Comparison of ENCODE assay signal across 8 cellular contexts in the genomic region with DNA sequence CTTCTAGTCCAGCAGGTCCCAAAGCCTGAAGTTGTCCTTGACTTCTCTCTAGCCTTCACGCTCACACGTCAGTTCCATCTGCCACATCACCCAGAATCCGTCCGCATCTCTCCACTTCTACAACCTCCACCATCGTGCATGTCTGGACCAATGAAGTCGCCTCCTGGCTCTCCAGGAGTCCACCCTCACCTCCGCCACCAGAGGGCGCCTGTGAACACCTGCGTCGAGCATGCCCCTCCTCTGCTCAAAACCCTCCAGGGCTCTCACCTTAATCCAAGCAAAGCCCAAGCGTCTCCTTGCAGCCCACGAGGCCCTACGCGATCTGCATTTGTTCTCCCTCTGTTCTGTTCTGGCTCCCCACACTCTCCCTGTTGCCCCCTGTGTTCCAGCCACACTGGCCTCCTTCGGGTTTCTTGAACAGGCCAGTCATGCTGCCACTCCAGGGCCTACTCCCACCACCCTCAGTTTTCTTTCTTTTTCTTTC. TPM values are rescaled to one million over a fixed set of nuclear protein-coding genes. Genes with fewer than 3 reads are reported as not detected.
DNase-seq lines count a peak whose midpoint lies in the region; ATAC-seq, FAIRE-seq and TF ChIP-seq lines count a peak whose summit lies in the region.

No MANE protein-coding gene starts in this region.

- H3K9me3 Mint-ChIP-seq in activated CD8-positive, alpha-beta memory T cell treated with anti-CD3 and anti-CD28 coated beads, Interleukin-2, amount 10 ng/mL, durations not matched to agents 7 days and 5 days (ENCODE audit: low read depth) = no peaks in the 10 kb centered on the region
- no peaks in the 10 kb centered on the region for H3K9me3 Mint-ChIP-seq in natural killer cell

- peak; percentile 97 for FAIRE-seq in GM19239 (lab: Jason Lieb, UNC)

- TF ChIP-seq CTCF in epithelial cell of proximal tubule (conservative IDR thresholded peaks at IDR 0.05; ENCODE audit: low read depth, low read length) (peak; percentile 87), natural killer cell (IDR thresholded peaks at IDR 0.05) (peak; percentile 85)

- H3K4me3 Mint-ChIP-seq in activated CD8-positive, alpha-beta memory T cell treated with anti-CD3 and anti-CD28 coated beads, Interleukin-2, amount 10 ng/mL, durations not matched to agents 7 days and 5 days = no peak overlapping the region
- no peak overlapping the region for H3K4me3 Mint-ChIP-seq in natural killer cell

- H3K27ac ChIP-seq in HUES48 (ENCODE audit: low read depth, low read length) = peak overlapping the region; percentile 30

- peak; percentile 100 for ATAC-seq in activated CD8-positive, alpha-beta memory T cell treated with anti-CD3 and anti-CD28 coated beads, Interleukin-2, amount 10 ng/mL, durations not matched to agents 7 days and 5 days
- peak; percentile 95 to 100 (median 100) for ATAC-seq in natural killer cell
- peak; percentile 99 for ATAC-seq in stimulated activated naive CD8-positive, alpha-beta T cell treated with anti-CD3 and anti-CD28 coated beads, Interleukin-15, Interleukin-2, amounts not matched to agents 100 U/mL and 50 U/mL, for 24 hours

- DNase-seq in AML-193 (lab: John Stamatoyannopoulos, UW) (peak; percentile 81 to 82), GM19239 (ENCODE audit: insufficient read length, low spot score) (peak; percentile 93), NT2/D1 (ENCODE audit: low read depth, low spot score) (peak; percentile 90), epithelial cell of proximal tubule (ENCODE audit: low read depth) (no peak), natural killer cell (peak; percentile 81)
- DNase-seq in activated CD8-positive, alpha-beta memory T cell treated with anti-CD3 and anti-CD28 coated beads, Interleukin-2, amount 10 ng/mL, durations not matched to agents 7 days and 5 days = peak; percentile 94
- DNase-seq in stimulated activated naive CD8-positive, alpha-beta T cell treated with anti-CD3 and anti-CD28 coated beads, Interleukin-15, Interleukin-2, amounts not matched to agents 100 U/mL and 50 U/mL, for 24 hours = peak; percentile 93

- no peak overlapping the region for H3K27ac Mint-ChIP-seq in activated CD8-positive, alpha-beta memory T cell treated with anti-CD3 and anti-CD28 coated beads, Interleukin-2, amount 10 ng/mL, durations not matched to agents 7 days and 5 days
- H3K27ac Mint-ChIP-seq in natural killer cell = no peak overlapping the region

- H3K27me3 ChIP-seq in HUES48 (ENCODE audit: control insufficient read depth, insufficient read depth, low read length) (no peaks in the 10 kb centered on the region), NT2/D1 (ENCODE audit: insufficient read depth, insufficient read length) (peaks cover 8% of the 10 kb centered on the region)

- H3K9me3 ChIP-seq in HUES48 (ENCODE audit: control insufficient read depth, insufficient read depth, low read length) (peaks cover 11% of the 10 kb centered on the region), NT2/D1 (ENCODE audit: insufficient read depth, low read length) (peaks cover 33% of the 10 kb centered on the region; the same call in 1 of the 2 replicates)

- no peaks in the 10 kb centered on the region for H3K27me3 Mint-ChIP-seq in activated CD8-positive, alpha-beta memory T cell treated with anti-CD3 and anti-CD28 coated beads, Interleukin-2, amount 10 ng/mL, durations not matched to agents 7 days and 5 days
- peaks cover 0 to 3% of the 10 kb centered on the region in 2 donors for H3K27me3 Mint-ChIP-seq in natural killer cell (ENCODE audit: low read depth in 2 of 2)

- no peak overlapping the region for H3K4me3 ChIP-seq in HUES48 (ENCODE audit: low read depth, low read length)
- H3K4me3 ChIP-seq in NT2/D1 (ENCODE audit: insufficient read length, low read depth) = no peak overlapping the region
- H3K4me3 ChIP-seq in epithelial cell of proximal tubule (ENCODE audit: low read depth, low read length) = no peak overlapping the region

- H3K4me1 ChIP-seq in HUES48 (ENCODE audit: control insufficient read depth, insufficient read depth, low read length) (peaks cover 6% of the 10 kb centered on the region; the same call in 1 of the 2 replicates), NT2/D1 (ENCODE audit: insufficient read depth, insufficient read length) (no peaks in the 10 kb centered on the region)

- H3K36me3 ChIP-seq in HUES48 (ENCODE audit: control insufficient read depth, insufficient read depth, low read length) (peaks cover 4% of the 10 kb centered on the region; the same call in 1 of the 2 replicates), NT2/D1 (ENCODE audit: insufficient read depth, insufficient read length, low read length) (no peaks in the 10 kb centered on the region)

- peak overlapping the region; percentile 64; the same call in 1 of the 2 replicates for H3K9ac ChIP-seq in HUES48 (ENCODE audit: low read depth, low read length)
- H3K9ac ChIP-seq in NT2/D1 (ENCODE audit: insufficient read length, low read depth) = peak overlapping the region; percentile 38

- H3K36me3 Mint-ChIP-seq in activated CD8-positive, alpha-beta memory T cell treated with anti-CD3 and anti-CD28 coated beads, Interleukin-2, amount 10 ng/mL, durations not matched to agents 7 days and 5 days = no peaks in the 10 kb centered on the region
- no peaks in the 10 kb centered on the region for H3K36me3 Mint-ChIP-seq in natural killer cell

- CTCF ChIA-PET in activated CD8-positive, alpha-beta memory T cell treated with anti-CD3 and anti-CD28 coated beads, Interleukin-2, amount 10 ng/mL, durations not matched to agents 7 days and 5 days (lab: Charles Lee) = interaction anchor here (0.6 to 12.2 kb wide), 20 partner anchors 9 to 843 kb away, joined by 3 to 132 read pairs (median 4); partner anchors contain the start of gene ANKLE1

- peaks cover 13% of the 10 kb centered on the region for H3K4me1 Mint-ChIP-seq in activated CD8-positive, alpha-beta memory T cell treated with anti-CD3 and anti-CD28 coated beads, Interleukin-2, amount 10 ng/mL, durations not matched to agents 7 days and 5 days
- H3K4me1 Mint-ChIP-seq in natural killer cell = peaks cover 6% of the 10 kb centered on the region in 2 donors

- intact Hi-C loops in natural killer cell (cut with micrococcal nuclease) = no loop called here

RNA-seq across cellular contexts. Expression of gene USHBP1, which starts 3.7 kb away (rescaled TPM):
- total RNA-seq in activated CD8-positive, alpha-beta memory T cell treated with anti-CD3 and anti-CD28 coated beads, Interleukin-2, amount 10 ng/mL, durations not matched to agents 7 days and 5 days = not detected
- not detected in 2 replicates for total RNA-seq in epithelial cell of proximal tubule
- not detected for total RNA-seq in natural killer cell

RNA-seq across cellular contexts. Expression of gene BABAM1, which starts 6.4 kb away (rescaled TPM):
- 100 to 1,000 TPM; 113 to 117 TPM for total RNA-seq in activated CD8-positive, alpha-beta memory T cell treated with anti-CD3 and anti-CD28 coated beads, Interleukin-2, amount 10 ng/mL, durations not matched to agents 7 days and 5 days
- total RNA-seq in epithelial cell of proximal tubule (125 and 141 TPM in 2 replicates), natural killer cell (100 to 1,000 TPM; 106 to 127 (median 106) TPM)

RNA-seq across cellular contexts. Expression of gene NR2F6, which starts 15.2 kb away (rescaled TPM):
- total RNA-seq in activated CD8-positive, alpha-beta memory T cell treated with anti-CD3 and anti-CD28 coated beads, Interleukin-2, amount 10 ng/mL, durations not matched to agents 7 days and 5 days = 1 to 10 TPM; 2.7 to 4.7 TPM
- total RNA-seq in epithelial cell of proximal tubule (122 and 131 TPM in 2 replicates), natural killer cell (1 to 10 TPM; 1.3 to 4.2 (median 1.8) TPM)

RNA-seq across cellular contexts. Expression of gene ANKLE1, which starts 20.8 kb away (rescaled TPM):
- 10 to 100 TPM in 1 of 2 experiments, 1 to 10 TPM in 1; 9.2 to 17.2 TPM for total RNA-seq in activated CD8-positive, alpha-beta memory T cell treated with anti-CD3 and anti-CD28 coated beads, Interleukin-2, amount 10 ng/mL, durations not matched to agents 7 days and 5 days
- total RNA-seq in epithelial cell of proximal tubule = 3.0 and 4.1 TPM in 2 replicates
- 1 to 10 TPM; 1.3 to 3.6 (median 2.0) TPM for total RNA-seq in natural killer cell

RNA-seq across cellular contexts. Expression of gene OCEL1, which starts 34.9 kb away (rescaled TPM):
- 10 to 100 TPM; 23.3 to 27.4 TPM for total RNA-seq in activated CD8-positive, alpha-beta memory T cell treated with anti-CD3 and anti-CD28 coated beads, Interleukin-2, amount 10 ng/mL, durations not matched to agents 7 days and 5 days
- total RNA-seq in epithelial cell of proximal tubule = 4.6 and 8.1 TPM in 2 replicates
- 10 to 100 TPM; 28.1 to 39.1 (median 37.0) TPM for total RNA-seq in natural killer cell

Comparison
In these comparisons a context has a peak if more than half of its experiments do, and no peak if none do; other contexts are left out.
1. RNA of gene NR2F6, which starts 15.2 kb away (total RNA-seq): 122 to 131 TPM in epithelial cell of proximal tubule; 2.7 to 4.7 TPM in activated CD8-positive, alpha-beta memory T cell treated with anti-CD3 and anti-CD28 coated beads, Interleukin-2, amount 10 ng/mL, durations not matched to agents 7 days and 5 days and 1.3 to 4.2 TPM in natural killer cell; every median in the first group is over 10 times any median in the second.
2. Peak in every context shown above with its lines, with median percentiles within 50 percentile points of each other: ATAC-seq.